In the genomic region with DNA sequence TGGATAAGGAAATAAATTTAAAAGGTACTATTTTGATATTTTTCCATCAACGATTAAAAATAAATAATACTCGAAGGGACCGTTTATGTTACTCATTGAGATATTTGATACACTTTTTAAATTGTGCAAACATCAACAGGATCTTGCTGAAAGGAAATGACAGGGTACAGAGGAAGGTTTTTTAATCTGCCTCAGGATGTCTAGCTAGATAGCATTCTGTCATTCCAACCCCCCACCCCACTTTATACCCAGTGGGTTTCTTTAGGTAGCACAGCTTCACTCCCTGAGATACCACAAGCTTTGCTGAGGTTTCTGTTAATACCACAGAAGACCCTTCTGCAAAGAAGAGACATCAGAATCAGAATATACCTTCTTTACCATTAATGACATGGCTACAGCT, we compare ENCODE assay signal across 8 cellular contexts. TPM values are rescaled to one million over a fixed set of nuclear protein-coding genes. Genes with fewer than 3 reads are reported as not detected.
A peak's percentile ranks its signal among the peaks of the same experiment; 100 is the strongest.
DNase-seq lines count a peak whose midpoint lies in the region; ATAC-seq, FAIRE-seq and TF ChIP-seq lines count a peak whose summit lies in the region.

No MANE protein-coding gene starts in this region.

- no peaks in the 10 kb centered on the region for H3K27me3 Mint-ChIP-seq in chondrocyte (ENCODE audit: low read depth)

- TF ChIP-seq CTCF in LNCaP clone FGC (IDR thresholded peaks at IDR 0.05; ENCODE audit: control insufficient read depth, extremely low read depth, insufficient read depth) (no peak), chondrocyte (IDR thresholded peaks at IDR 0.05) (no peak)

- H3K4me1 ChIP-seq in mucosa of rectum (ENCODE audit: control insufficient read depth in 2 of 2, insufficient read depth in 2 of 2, low read length in 2 of 2) = peaks cover 0 to 6% of the 10 kb centered on the region in 2 donors

- H3K9me3 Mint-ChIP-seq in chondrocyte (ENCODE audit: low read depth) = peaks cover 12% of the 10 kb centered on the region

- ATAC-seq in HG03460 (IDR thresholded peaks at IDR 0.05; ENCODE audit: unreplicated experiment) = no peak

- peak overlapping the region; percentile 86 for H3K27ac Mint-ChIP-seq in chondrocyte (ENCODE audit: unreplicated experiment)

- FAIRE-seq in A204.1 (lab: Jason Lieb, UNC) = peak; percentile 97

- H3K4me3 ChIP-seq in LNCaP clone FGC (ENCODE audit: low read depth, low read length) (peak overlapping the region; percentile 70), mucosa of rectum (ENCODE audit: low read length in 2 of 2) (peak overlapping the region; percentile 18 to 71)

- peak overlapping the region; percentile 77 to 81 for H3K27ac ChIP-seq in mucosa of rectum (ENCODE audit: low read depth in 2 of 2, low read length in 2 of 2)

- DNase-seq in LNCaP clone FGC (ENCODE audit: low read depth) = no peak
- DNase-seq in chondrocyte (ENCODE audit: low spot score) = no peak
- DNase-seq in NCI-H146 (lab: John Stamatoyannopoulos, UW) = no peak
- no peak for DNase-seq in activated CD4-positive, alpha-beta T cell treated with anti-CD3 and anti-CD28 coated beads for 48 hours
- no peak for DNase-seq in cerebellum (ENCODE audit: low spot score)

- H3K9me3 ChIP-seq in mucosa of rectum (ENCODE audit: control insufficient read depth in 2 of 2, low read length in 2 of 2) = peaks cover 0 to 4% of the 10 kb centered on the region in 2 donors

- peaks cover 69% of the 10 kb centered on the region for H3K4me1 Mint-ChIP-seq in chondrocyte (ENCODE audit: low read depth)

- peak overlapping the region; percentile 84 for H3K4me3 Mint-ChIP-seq in chondrocyte (ENCODE audit: unreplicated experiment)

- H3K36me3 Mint-ChIP-seq in chondrocyte (ENCODE audit: low read depth) = peaks cover 5% of the 10 kb centered on the region

- peak overlapping the region; percentile 38 to 78 for H3K9ac ChIP-seq in mucosa of rectum (ENCODE audit: low read depth in 1 of 2, low read length in 2 of 2)

- no peaks in the 10 kb centered on the region for H3K36me3 ChIP-seq in mucosa of rectum (ENCODE audit: control insufficient read depth in 2 of 2, insufficient read depth in 2 of 2, low read length in 2 of 2)

- no peaks in the 10 kb centered on the region for H3K27me3 ChIP-seq in mucosa of rectum (ENCODE audit: control insufficient read depth in 2 of 2, insufficient read depth in 2 of 2, low read length in 2 of 2)

RNA-seq across cellular contexts. Expression of a gene that starts 1.2 kb away (rescaled TPM):
- total RNA-seq in chondrocyte (104 to 255 TPM (median 110 TPM) in 3 replicates), cerebellum (25.4 TPM)
